Comparison of ENCODE assay signal across 16 cellular contexts in genomic region chr9:105138306-105138801, GRCh38.
DNase-seq lines count a peak whose midpoint lies in the region; ATAC-seq and TF ChIP-seq lines count a peak whose summit lies in the region.
"Had no signal": no experiment of that assay in that cellular context is flagged by ENCODE, and none has a peak within 500 bp of the region (broad histone marks: within the 10 kb centered on the region; RNA-seq: fewer than 3 reads in every experiment).

No MANE protein-coding gene starts in this region.

- no peak for TF ChIP-seq CTCF in fibroblast of pulmonary artery (IDR thresholded peaks at IDR 0.05; ENCODE audit: low read length, missing control alignments)
- TF ChIP-seq CTCF in nephron (IDR thresholded peaks at IDR 0.05; ENCODE audit: unreplicated experiment in 3 of 3), result no peak

- in situ Hi-C loops in Caki2 (cut with HindIII; ENCODE audit: low pct_unique_long_range_greater_than_20kb, low sequenced_read_pairs), result no loop called here

- peak overlapping the region in 2 of 3 experiments; percentile 13 to 42 for H3K4me3 Mint-ChIP-seq in nephron
- H3K4me3 Mint-ChIP-seq in activated CD4-positive, alpha-beta T cell treated with anti-CD3 and anti-CD28 coated beads, Interleukin-2, amount 10 ng/mL, durations not matched to agents 24 days and 14 days, result no peak overlapping the region
- H3K4me3 Mint-ChIP-seq in activated naive CD8-positive, alpha-beta T cell treated with anti-CD3 and anti-CD28 coated beads for 36 hours, result no peak overlapping the region
- H3K4me3 Mint-ChIP-seq: HFFc6 had no signal

- no peaks in the 10 kb centered on the region for H3K36me3 Mint-ChIP-seq in nephron (ENCODE audit: low read depth)
- no peaks in the 10 kb centered on the region for H3K36me3 Mint-ChIP-seq in activated CD4-positive, alpha-beta T cell treated with anti-CD3 and anti-CD28 coated beads, Interleukin-2, amount 10 ng/mL, durations not matched to agents 24 days and 14 days (ENCODE audit: low read depth)
- H3K36me3 Mint-ChIP-seq in activated naive CD8-positive, alpha-beta T cell treated with anti-CD3 and anti-CD28 coated beads for 36 hours, result no peaks in the 10 kb centered on the region

- ATAC-seq in GM21723 (IDR thresholded peaks at IDR 0.05; ENCODE audit: unreplicated experiment) (no peak), GM18907 (IDR thresholded peaks at IDR 0.05; ENCODE audit: unreplicated experiment) (no peak)

- H3K9me3 Mint-ChIP-seq in nephron, result no peaks in the 10 kb centered on the region
- H3K9me3 Mint-ChIP-seq in activated CD4-positive, alpha-beta T cell treated with anti-CD3 and anti-CD28 coated beads, Interleukin-2, amount 10 ng/mL, durations not matched to agents 24 days and 14 days, result no peaks in the 10 kb centered on the region
- H3K9me3 Mint-ChIP-seq in activated naive CD8-positive, alpha-beta T cell treated with anti-CD3 and anti-CD28 coated beads for 36 hours, result no peaks in the 10 kb centered on the region
- H3K9me3 Mint-ChIP-seq: HFFc6 had no signal

- intact Hi-C loops in activated CD4-positive, alpha-beta T cell treated with anti-CD3 and anti-CD28 coated beads, Interleukin-2, amount 10 ng/mL, durations not matched to agents 24 days and 14 days (cut with micrococcal nuclease), result no loop called here

- H3K4me1 Mint-ChIP-seq in nephron, result peaks cover 34% of the 10 kb centered on the region
- H3K4me1 Mint-ChIP-seq in activated CD4-positive, alpha-beta T cell treated with anti-CD3 and anti-CD28 coated beads, Interleukin-2, amount 10 ng/mL, durations not matched to agents 24 days and 14 days, result peaks cover 5% of the 10 kb centered on the region
- H3K4me1 Mint-ChIP-seq in activated naive CD8-positive, alpha-beta T cell treated with anti-CD3 and anti-CD28 coated beads for 36 hours, result peaks cover 8% of the 10 kb centered on the region

- DNase-seq in Caki2 (ENCODE audit: low read depth) (peak; percentile 46), NCI-H510A treated with DMSO at 0.1 percent for 48 hours (lab: John Stamatoyannopoulos, UW) (peak; percentile 63), fibroblast of pulmonary artery (ENCODE audit: low read depth) (peak; percentile 38)
- DNase-seq in activated CD4-positive, alpha-beta T cell treated with anti-CD3 and anti-CD28 coated beads, Interleukin-2, amount 10 ng/mL, durations not matched to agents 24 days and 14 days, result no peak
- DNase-seq in activated naive CD8-positive, alpha-beta T cell treated with anti-CD3 and anti-CD28 coated beads for 36 hours, result no peak
- DNase-seq: BE2C; esophagus squamous epithelium; HFFc6; NCI-H1105; small intestine; stimulated activated CD8-positive, alpha-beta memory T cell treated with anti-CD3 and anti-CD28 coated beads, Interleukin-4, amount 100 ng/mL, for 48 hours had no signal

- H3K4me3 ChIP-seq in fibroblast of pulmonary artery (replicated peaks; ENCODE audit: low read depth, low read length), result no peak overlapping the region
- H3K4me3 ChIP-seq: ascending aorta, esophagus squamous epithelium, PC-9 had no signal

- H3K27ac Mint-ChIP-seq in nephron, result peak overlapping the region; percentile 66 to 94 (median 72)
- H3K27ac Mint-ChIP-seq in activated CD4-positive, alpha-beta T cell treated with anti-CD3 and anti-CD28 coated beads, Interleukin-2, amount 10 ng/mL, durations not matched to agents 24 days and 14 days, result no peak overlapping the region
- H3K27ac Mint-ChIP-seq in activated naive CD8-positive, alpha-beta T cell treated with anti-CD3 and anti-CD28 coated beads for 36 hours, result no peak overlapping the region
- H3K27ac Mint-ChIP-seq: HFFc6 had no signal

- peaks cover 6% of the 10 kb centered on the region for H3K27me3 Mint-ChIP-seq in nephron (ENCODE audit: low read depth)
- H3K27me3 Mint-ChIP-seq in activated CD4-positive, alpha-beta T cell treated with anti-CD3 and anti-CD28 coated beads, Interleukin-2, amount 10 ng/mL, durations not matched to agents 24 days and 14 days, result peaks cover 22% of the 10 kb centered on the region
- H3K27me3 Mint-ChIP-seq in activated naive CD8-positive, alpha-beta T cell treated with anti-CD3 and anti-CD28 coated beads for 36 hours, result peaks cover 10% of the 10 kb centered on the region

Comparison
In these comparisons a context has a peak if more than half of its experiments do, and no peak if none do; other contexts are left out.
1. DNase-seq: peak in Caki2 (single experiment), NCI-H510A treated with DMSO at 0.1 percent for 48 hours (single experiment) and fibroblast of pulmonary artery (single experiment); none in activated CD4-positive, alpha-beta T cell treated with anti-CD3 and anti-CD28 coated beads, Interleukin-2, amount 10 ng/mL, durations not matched to agents 24 days and 14 days (single experiment) and activated naive CD8-positive, alpha-beta T cell treated with anti-CD3 and anti-CD28 coated beads for 36 hours (single experiment).
2. H3K27ac Mint-ChIP-seq: peak in nephron (3 of 3); none in activated CD4-positive, alpha-beta T cell treated with anti-CD3 and anti-CD28 coated beads, Interleukin-2, amount 10 ng/mL, durations not matched to agents 24 days and 14 days (single experiment) and activated naive CD8-positive, alpha-beta T cell treated with anti-CD3 and anti-CD28 coated beads for 36 hours (single experiment).
3. H3K4me3 Mint-ChIP-seq: peak in nephron (2 of 3); none in activated CD4-positive, alpha-beta T cell treated with anti-CD3 and anti-CD28 coated beads, Interleukin-2, amount 10 ng/mL, durations not matched to agents 24 days and 14 days (single experiment) and activated naive CD8-positive, alpha-beta T cell treated with anti-CD3 and anti-CD28 coated beads for 36 hours (single experiment).